Comparison of ENCODE assay signal across 8 cellular contexts in genomic region chr19:52601025-52601973, GRCh38. TPM values are rescaled to one million over a fixed set of nuclear protein-coding genes. Genes with fewer than 3 reads are reported as not detected.
A peak's percentile ranks its signal among the peaks of the same experiment; 100 is the strongest.
DNase-seq lines count a peak whose midpoint lies in the region; TF ChIP-seq lines count a peak whose summit lies in the region.

No MANE protein-coding gene starts in this region.

- peak; percentile 93 for DNase-seq in ELR (ENCODE audit: low read depth)
- DNase-seq in GOT3 (lab: John Stamatoyannopoulos, UW) = peak; percentile 26
- DNase-seq in LNCaP clone FGC (ENCODE audit: low read depth) = peak; percentile 56
- peak; percentile 91 to 92 for DNase-seq in SJCRH30
- peak; percentile 95 for DNase-seq in activated naive CD4-positive, alpha-beta T cell treated with Interleukin-2 at 50 U/mL for 16 hours
- DNase-seq in globus pallidus (ENCODE audit: low spot score) = peak; percentile 81
- peak in 55 of 56 donors; percentile 20 to 93 (median 69) for DNase-seq in nucleus accumbens (lab: John Stamatoyannopoulos, UW)
- DNase-seq in substantia nigra (lab: John Stamatoyannopoulos, UW) = peak; percentile 12 to 94 (median 73)

- peak overlapping the region; percentile 70 for H3K4me3 ChIP-seq in LNCaP clone FGC (ENCODE audit: low read depth, low read length)
- peak overlapping the region; percentile 72 for H3K4me3 ChIP-seq in SJCRH30

- H3K27ac ChIP-seq in SJCRH30 = no peak overlapping the region
- H3K27ac ChIP-seq in substantia nigra (ENCODE audit: low read depth, low read length, poor library complexity, severe bottlenecking) = peak overlapping the region; percentile 2

- no peaks in the 10 kb centered on the region for H3K4me1 ChIP-seq in SJCRH30

- H3K27me3 ChIP-seq in SJCRH30 = no peaks in the 10 kb centered on the region

- peaks cover 4% of the 10 kb centered on the region; the same call in 1 of the 2 replicates for H3K36me3 ChIP-seq in SJCRH30

- H3K9me3 ChIP-seq in SJCRH30 (replicated peaks) = peaks cover 6% of the 10 kb centered on the region

- peak; percentile 10; the same call in 1 of the 2 replicates for TF ChIP-seq CTCF in LNCaP clone FGC (IDR thresholded peaks at IDR 0.05; ENCODE audit: control insufficient read depth, extremely low read depth, insufficient read depth)

RNA-seq across cellular contexts. Expression of gene ZNF701, which starts 31.2 kb away (rescaled TPM):
- 13.7 and 14.8 TPM in 2 replicates for total RNA-seq in SJCRH30 (2014; rRNA removed; shearing (Covaris generic))

RNA-seq across cellular contexts. Expression of gene ZNF83, which starts 36.9 kb away (rescaled TPM):
- total RNA-seq in SJCRH30 (2014; rRNA removed; shearing (Covaris generic)) = 32.7 and 47.0 TPM in 2 replicates

Comparison
In these comparisons a context has a peak if more than half of its experiments do, and no peak if none do; other contexts are left out.
1. DNase-seq: peak in every context shown above with its lines; median percentile 95 in activated naive CD4-positive, alpha-beta T cell treated with Interleukin-2 at 50 U/mL for 16 hours; 93 in ELR; 92 in SJCRH30; 81 in globus pallidus; 73 in substantia nigra; 69 in nucleus accumbens; 56 in LNCaP clone FGC; 26 in GOT3.